ENCODE assay signal across 27 cellular contexts in genomic region chr20:59645316-59645715, GRCh38. TPM values are rescaled to one million over a fixed set of nuclear protein-coding genes. Genes with fewer than 3 reads are reported as not detected.
DNase-seq lines count a peak whose midpoint lies in the region; ATAC-seq and TF ChIP-seq lines count a peak whose summit lies in the region.
"Had no signal": no experiment of that assay in that cellular context is flagged by ENCODE, and none has a peak within 500 bp of the region (broad histone marks: within the 10 kb centered on the region; RNA-seq: fewer than 3 reads in every experiment).

No MANE protein-coding gene starts in this region.

- H3K4me1 Mint-ChIP-seq in type B pancreatic cell (ENCODE audit: unreplicated experiment): no peaks in the 10 kb centered on the region
- H3K4me1 Mint-ChIP-seq: activated naive CD8-positive, alpha-beta T cell treated with anti-CD3 and anti-CD28 coated beads for 36 hours had no signal

- H3K36me3 ChIP-seq in esophagus muscularis mucosa (no peaks in the 10 kb centered on the region), left lung (no peaks in the 10 kb centered on the region)
- H3K36me3 ChIP-seq: esophagus squamous epithelium, gastrocnemius medialis, tibial nerve, WERI-Rb-1 had no signal

- peaks cover 11% of the 10 kb centered on the region for H3K9me3 Mint-ChIP-seq in type B pancreatic cell
- H3K9me3 Mint-ChIP-seq: CD8-positive, alpha-beta T cell had no signal

- WGBS in esophagus muscularis mucosa: 78% methylated on average over 11 of the region's 11 CpGs

- H3K27me3 ChIP-seq in esophagus muscularis mucosa (no peaks in the 10 kb centered on the region), left lung (peaks cover 0 to 16% of the 10 kb centered on the region in 2 donors)
- H3K27me3 ChIP-seq: esophagus squamous epithelium, gastrocnemius medialis, tibial nerve had no signal

- H3K4me3 Mint-ChIP-seq in type B pancreatic cell: no peak overlapping the region
- H3K4me3 Mint-ChIP-seq: activated naive CD8-positive, alpha-beta T cell treated with anti-CD3 and anti-CD28 coated beads for 36 hours; CD8-positive, alpha-beta T cell; naive thymus-derived CD4-positive, alpha-beta T cell; stimulated activated naive CD8-positive, alpha-beta T cell treated with anti-CD3 and anti-CD28 coated beads, Interleukin-15, Interleukin-2, amounts not matched to agents 100 ng/mL and 50 ng/mL, for 24 hours had no signal

- TF ChIP-seq EP300 in esophagus muscularis mucosa (IDR thresholded peaks at IDR 0.05): no peak

- H3K27ac ChIP-seq in esophagus muscularis mucosa (replicated peaks in 1 of 4): no peak overlapping the region
- no peak overlapping the region for H3K27ac ChIP-seq in left lung
- H3K27ac ChIP-seq: esophagus squamous epithelium, gastrocnemius medialis, KMS-11, tibial nerve, WERI-Rb-1 had no signal

- TF ChIP-seq POLR2A in esophagus muscularis mucosa (IDR thresholded peaks at IDR 0.05; ENCODE audit: low read depth): no peak

- peaks cover 0 to 15% (median 14%) of the 10 kb centered on the region in 4 donors for H3K4me1 ChIP-seq in esophagus muscularis mucosa
- H3K4me1 ChIP-seq in left lung: no peaks in the 10 kb centered on the region
- H3K4me1 ChIP-seq: esophagus squamous epithelium, gastrocnemius medialis, tibial nerve had no signal

- DNase-seq in activated CD8-positive, alpha-beta memory T cell treated with anti-CD3 and anti-CD28 coated beads for 24 hours: peak; percentile 11
- DNase-seq in activated CD8-positive, alpha-beta memory T cell treated with anti-CD3 and anti-CD28 coated beads, Interleukin-2, amount 50 U/mL, for 4 hours: no peak
- DNase-seq in esophagus muscularis mucosa (ENCODE audit: extremely low spot score) (peak; percentile 77), midbrain (lab: John Stamatoyannopoulos, UW) (peak; percentile 79), type B pancreatic cell (ENCODE audit: extremely low spot score, unreplicated experiment) (peak; percentile 52), left lung (no peak), NCI-H2107 (lab: John Stamatoyannopoulos, UW) (no peak)
- DNase-seq: 8988T; activated CD4-positive, alpha-beta T cell treated with anti-CD3 and anti-CD28 coated beads, Interleukin-2, amount 50 U/mL, for 4 hours; activated effector memory CD4-positive, alpha-beta T cell treated with Interleukin-2 at 50 U/mL for 16 hours; activated naive CD8-positive, alpha-beta T cell treated with anti-CD3 and anti-CD28 coated beads for 36 hours; CD8-positive, alpha-beta T cell; esophagus squamous epithelium; gastrocnemius medialis; GF-D8; mesendoderm; naive thymus-derived CD4-positive, alpha-beta T cell; NCI-H1417 treated with DMSO at 0.1 percent for 48 hours; NCI-H446 treated with DMSO at 0.1 percent for 48 hours; WERI-Rb-1 had no signal

- no peak for TF ChIP-seq CTCF in esophagus muscularis mucosa (IDR thresholded peaks at IDR 0.05)
- TF ChIP-seq CTCF in type B pancreatic cell (conservative IDR thresholded peaks at IDR 0.05): no peak
- TF ChIP-seq CTCF in left lung (IDR thresholded peaks at IDR 0.05): no peak

- no peak overlapping the region for H3K27ac Mint-ChIP-seq in type B pancreatic cell
- H3K27ac Mint-ChIP-seq: activated naive CD8-positive, alpha-beta T cell treated with anti-CD3 and anti-CD28 coated beads for 36 hours; CD8-positive, alpha-beta T cell; naive thymus-derived CD4-positive, alpha-beta T cell; stimulated activated naive CD8-positive, alpha-beta T cell treated with anti-CD3 and anti-CD28 coated beads, Interleukin-15, Interleukin-2, amounts not matched to agents 100 ng/mL and 50 ng/mL, for 24 hours had no signal

- no peak for ATAC-seq in left lung
- ATAC-seq in HG03469 (IDR thresholded peaks at IDR 0.05; ENCODE audit: unreplicated experiment): no peak
- ATAC-seq: CD8-positive, alpha-beta T cell; gastrocnemius medialis; naive thymus-derived CD4-positive, alpha-beta T cell; SK-N-SH treated with all-trans-retinoic acid at 6 μM for 48 hours had no signal

- H3K36me3 Mint-ChIP-seq in type B pancreatic cell: no peaks in the 10 kb centered on the region
- H3K36me3 Mint-ChIP-seq: activated naive CD8-positive, alpha-beta T cell treated with anti-CD3 and anti-CD28 coated beads for 36 hours; CD8-positive, alpha-beta T cell had no signal

- H3K4me3 ChIP-seq in esophagus muscularis mucosa (no peak overlapping the region), left lung (no peak overlapping the region)
- H3K4me3 ChIP-seq: esophagus squamous epithelium, gastrocnemius medialis, tibial nerve had no signal

- H3K9me3 ChIP-seq in esophagus muscularis mucosa: no peaks in the 10 kb centered on the region
- peaks cover 0 to 6% of the 10 kb centered on the region in 2 donors for H3K9me3 ChIP-seq in left lung
- H3K9me3 ChIP-seq: esophagus squamous epithelium, gastrocnemius medialis, tibial nerve had no signal

- intact Hi-C loops in esophagus muscularis mucosa (cut with DNase I) (no loop called here), left lung (cut with DNase I) (no loop called here)

- H3K27me3 Mint-ChIP-seq in type B pancreatic cell: peaks cover 20% of the 10 kb centered on the region

RNA-seq across cellular contexts. Expression of gene PHACTR3, which starts 41.0 kb away (rescaled TPM):
- under 1 TPM; 0.17 to 0.86 (median 0.56) TPM for total RNA-seq in esophagus muscularis mucosa
- total RNA-seq in type B pancreatic cell (ENCODE audit: low replicate concordance): 0.55 and 2.1 TPM in 2 replicates
- total RNA-seq in left lung: 10 to 100 TPM in 1 of 2 donors, 1 to 10 TPM in 1; 4.1 to 14.5 TPM
- total RNA-seq: activated naive CD8-positive, alpha-beta T cell treated with anti-CD3 and anti-CD28 coated beads for 36 hours; CD8-positive, alpha-beta T cell; chondrocyte; T-helper 2 cell treated with Interferon-gamma antibody and Interleukin-4, amounts not matched to agents 100 ng/mL and 5 ng/mL, for 36 hours had no signal

Comparison
In these comparisons a context has a peak if more than half of its experiments do, and no peak if none do; other contexts are left out.
1. DNase-seq: peak in activated CD8-positive, alpha-beta memory T cell treated with anti-CD3 and anti-CD28 coated beads for 24 hours (single experiment), esophagus muscularis mucosa (single experiment), midbrain (single experiment) and type B pancreatic cell (single experiment); none in activated CD8-positive, alpha-beta memory T cell treated with anti-CD3 and anti-CD28 coated beads, Interleukin-2, amount 50 U/mL, for 4 hours (single experiment), left lung (0 of 2) and NCI-H2107 (single experiment).